ENCODE assay signal across 8 cellular contexts in the genomic region with DNA sequence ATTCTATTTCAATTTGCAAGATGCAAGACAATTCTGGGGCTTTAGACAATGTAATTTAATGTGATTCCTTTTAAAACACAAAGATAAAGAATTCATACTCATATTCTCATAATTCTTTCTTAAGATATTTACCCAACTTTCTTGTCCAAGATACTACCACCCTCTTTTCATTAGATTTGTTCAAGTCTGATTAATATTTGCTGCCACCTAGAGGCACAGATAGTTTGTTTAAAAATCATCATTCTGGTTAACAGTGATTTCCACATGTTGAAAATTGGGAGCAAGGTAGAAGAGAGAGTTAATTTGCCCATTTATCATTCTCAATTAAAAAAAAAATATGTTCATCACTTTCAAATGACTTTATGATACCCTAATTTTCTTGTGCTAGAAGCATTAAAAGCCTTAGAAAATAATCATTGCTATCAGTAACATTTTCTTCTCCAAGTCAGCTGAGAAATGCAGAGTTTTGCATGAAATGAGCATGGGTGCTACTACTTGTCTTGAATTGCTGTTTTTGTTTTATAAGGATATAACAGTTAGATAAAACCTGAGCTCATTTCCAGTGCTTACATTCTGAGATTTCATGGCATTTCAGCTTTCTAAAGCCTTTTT. TPM values are rescaled to one million over a fixed set of nuclear protein-coding genes. Genes with fewer than 3 reads are reported as not detected.
DNase-seq lines count a peak whose midpoint lies in the region; ATAC-seq, FAIRE-seq and TF ChIP-seq lines count a peak whose summit lies in the region.

No MANE protein-coding gene starts in this region.

- H2AFZ ChIP-seq in astrocyte (ENCODE audit: low read depth, low read length): no peak overlapping the region
- H2AFZ ChIP-seq in HepG2 (ENCODE audit: low read length): no peak overlapping the region

- H4K20me1 ChIP-seq in astrocyte (ENCODE audit: insufficient read depth, low read length) (peaks cover 19% of the 10 kb centered on the region), HepG2 (ENCODE audit: insufficient read depth, low read length) (no peaks in the 10 kb centered on the region)

- CTCF ChIA-PET in HEK293 (lab: Yijun Ruan, JAX) (interaction anchor here (0.6 to 1.9 kb wide), 6 partner anchors 9 to 462 kb away, joined by 3 to 12 read pairs (median 4); no protein-coding TSS in a partner anchor), HepG2 (lab: Yijun Ruan, JAX; ENCODE audit: low intra/inter-chr PET ratio, low total read pairs) (no interaction called here)

- POLR2A ChIA-PET in HEK293 (lab: Yijun Ruan, JAX): no interaction called here
- POLR2A ChIA-PET in HepG2 (lab: Yijun Ruan, JAX): no interaction called here

- H3K4me1 ChIP-seq in HEK293 (ENCODE audit: control insufficient read depth, insufficient read depth, low read length) (no peaks in the 10 kb centered on the region), astrocyte (ENCODE audit: insufficient read depth, low read length) (no peaks in the 10 kb centered on the region), HepG2 (ENCODE audit: insufficient read depth, low read length) (no peaks in the 10 kb centered on the region)

- H3K36me3 ChIP-seq in HEK293 (ENCODE audit: control insufficient read depth in 2 of 2, insufficient read depth in 1 of 2, low read length in 2 of 2) (peaks cover 29 to 74% of the 10 kb centered on the region in 2 experiments), astrocyte (ENCODE audit: insufficient read depth, low read length) (peaks cover 25% of the 10 kb centered on the region), HepG2 (replicated peaks in 1 of 2; ENCODE audit: control insufficient read depth in 1 of 2, insufficient read depth in 2 of 2, low read length in 2 of 2) (peaks cover 24 to 64% of the 10 kb centered on the region in 2 experiments)

- in situ Hi-C loops in HepG2 (cut with HindIII; ENCODE audit: extremely low pct_ligation_motif_present, low pct_unique_long_range_greater_than_20kb): no loop called here

- TF ChIP-seq RAD21 in HepG2 (CRISPR knock-in tag; IDR thresholded peaks at IDR 0.05): no peak

- H3K79me2 ChIP-seq in astrocyte (ENCODE audit: insufficient read depth, low read length) (no peaks in the 10 kb centered on the region), HepG2 (ENCODE audit: insufficient read depth, low read length) (no peaks in the 10 kb centered on the region)

- TF ChIP-seq EP300 in HepG2 (IDR thresholded peaks at IDR 0.05; ENCODE audit: low read depth in 2 of 2, low read length in 2 of 2): no peak
- TF ChIP-seq EP300 in HepG2 (CRISPR knock-in tag; IDR thresholded peaks at IDR 0.05; ENCODE audit: borderline replicate concordance): no peak

- no peak overlapping the region for H3K27ac Mint-ChIP-seq in astrocyte (ENCODE audit: unreplicated experiment)
- no peak overlapping the region for H3K27ac Mint-ChIP-seq in activated T-helper 1 cell treated with anti-CD3 and anti-CD28 coated beads, Interleukin-12 subunit alpha, Interleukin-12 subunit beta, Interleukin-2, Interleukin-4 antibody, amounts not matched to agents 30 ng/mL and 10 ng/mL and 1 ng/mL, durations not matched to agents 14 hours and 24 hours and 36 hours

- H3K9me3 ChIP-seq in HEK293 (ENCODE audit: control insufficient read depth, insufficient read depth, low read depth, low read length) (no peaks in the 10 kb centered on the region), astrocyte (ENCODE audit: insufficient read depth, low read depth, low read length) (no peaks in the 10 kb centered on the region), HepG2 (ENCODE audit: low read length) (no peaks in the 10 kb centered on the region)

- DNase-seq in AML-193 (lab: John Stamatoyannopoulos, UW) (peak; percentile 38 to 59), astrocyte (ENCODE audit: low read depth) (peak; percentile 8), HepG2 (ENCODE audit: low spot score) (no peak), NCI-H1105 treated with DMSO at 0.1 percent for 48 hours (lab: John Stamatoyannopoulos, UW) (no peak)
- DNase-seq in activated T-helper 1 cell treated with anti-CD3 and anti-CD28 coated beads, Interleukin-12 subunit alpha, Interleukin-12 subunit beta, Interleukin-2, Interleukin-4 antibody, amounts not matched to agents 30 ng/mL and 10 ng/mL and 1 ng/mL, durations not matched to agents 14 hours and 24 hours and 36 hours (ENCODE audit: low spot score): no peak

- BruUV-seq in HepG2 (replicated peaks; lab: Mats Ljungman, UMichigan): no TSS peak

- no peak overlapping the region for H3K9ac ChIP-seq in astrocyte (ENCODE audit: low read length)
- H3K9ac ChIP-seq in HepG2 (ENCODE audit: insufficient read depth, low read depth, low read length): no peak overlapping the region

- H3K4me1 Mint-ChIP-seq in astrocyte (ENCODE audit: low read depth, unreplicated experiment): peaks cover 7% of the 10 kb centered on the region
- H3K4me1 Mint-ChIP-seq in activated T-helper 1 cell treated with anti-CD3 and anti-CD28 coated beads, Interleukin-12 subunit alpha, Interleukin-12 subunit beta, Interleukin-2, Interleukin-4 antibody, amounts not matched to agents 30 ng/mL and 10 ng/mL and 1 ng/mL, durations not matched to agents 14 hours and 24 hours and 36 hours (ENCODE audit: low read depth): no peaks in the 10 kb centered on the region

- no peak overlapping the region for H3K4me3 Mint-ChIP-seq in astrocyte (ENCODE audit: unreplicated experiment)
- no peak overlapping the region for H3K4me3 Mint-ChIP-seq in activated T-helper 1 cell treated with anti-CD3 and anti-CD28 coated beads, Interleukin-12 subunit alpha, Interleukin-12 subunit beta, Interleukin-2, Interleukin-4 antibody, amounts not matched to agents 30 ng/mL and 10 ng/mL and 1 ng/mL, durations not matched to agents 14 hours and 24 hours and 36 hours

- ATAC-seq in HepG2 (no peak), GM21723 (IDR thresholded peaks at IDR 0.05; ENCODE audit: unreplicated experiment) (no peak), GM21717 (IDR thresholded peaks at IDR 0.05; ENCODE audit: unreplicated experiment) (no peak)

- H3K4me2 ChIP-seq in astrocyte (ENCODE audit: low read length) (no peak overlapping the region), HepG2 (ENCODE audit: low read depth, low read length) (no peak overlapping the region)

- FAIRE-seq in astrocyte (lab: Jason Lieb, UNC) (peak; percentile 79), HepG2 (lab: Jason Lieb, UNC) (peak; percentile 18)

- H3K9me3 Mint-ChIP-seq in astrocyte (ENCODE audit: unreplicated experiment): peaks cover 3% of the 10 kb centered on the region
- no peaks in the 10 kb centered on the region for H3K9me3 Mint-ChIP-seq in activated T-helper 1 cell treated with anti-CD3 and anti-CD28 coated beads, Interleukin-12 subunit alpha, Interleukin-12 subunit beta, Interleukin-2, Interleukin-4 antibody, amounts not matched to agents 30 ng/mL and 10 ng/mL and 1 ng/mL, durations not matched to agents 14 hours and 24 hours and 36 hours

- TF ChIP-seq CTCF in HEK293 (tag by site-specific recombination; IDR thresholded peaks at IDR 0.05) (no peak), astrocyte (IDR thresholded peaks at IDR 0.05; ENCODE audit: insufficient read depth, low read depth, low read length) (peak; percentile 39), HepG2 (CRISPR knock-in tag; IDR thresholded peaks at IDR 0.05) (peak; percentile 45; the same call in 1 of the 2 replicates)

- H3K27me3 ChIP-seq in astrocyte (ENCODE audit: insufficient read depth, low read length) (no peaks in the 10 kb centered on the region), HepG2 (ENCODE audit: control insufficient read depth in 1 of 2, insufficient read depth in 2 of 2, low read length in 2 of 2) (no peaks in the 10 kb centered on the region)

- intact Hi-C loops in HepG2 (cut with micrococcal nuclease; ENCODE audit: unreplicated experiment): no loop called here
- intact Hi-C loops in activated T-helper 1 cell treated with anti-CD3 and anti-CD28 coated beads, Interleukin-12 subunit alpha, Interleukin-12 subunit beta, Interleukin-2, Interleukin-4 antibody, amounts not matched to agents 30 ng/mL and 10 ng/mL and 1 ng/mL, durations not matched to agents 14 hours and 24 hours and 36 hours (cut with micrococcal nuclease): no loop called here

- H3K27ac ChIP-seq in HEK293 (ENCODE audit: extremely low read depth, low read depth, low read length) (no peak overlapping the region), astrocyte (ENCODE audit: low read depth, low read length) (no peak overlapping the region), HepG2 (ENCODE audit: extremely low read length, insufficient read depth, low read length) (no peak overlapping the region)

- H3K27me3 Mint-ChIP-seq in astrocyte (ENCODE audit: low read depth, unreplicated experiment): no peaks in the 10 kb centered on the region
- no peaks in the 10 kb centered on the region for H3K27me3 Mint-ChIP-seq in activated T-helper 1 cell treated with anti-CD3 and anti-CD28 coated beads, Interleukin-12 subunit alpha, Interleukin-12 subunit beta, Interleukin-2, Interleukin-4 antibody, amounts not matched to agents 30 ng/mL and 10 ng/mL and 1 ng/mL, durations not matched to agents 14 hours and 24 hours and 36 hours (ENCODE audit: insufficient read depth)

- peaks cover 14% of the 10 kb centered on the region for H3K36me3 Mint-ChIP-seq in astrocyte (ENCODE audit: low read depth, unreplicated experiment)
- H3K36me3 Mint-ChIP-seq in activated T-helper 1 cell treated with anti-CD3 and anti-CD28 coated beads, Interleukin-12 subunit alpha, Interleukin-12 subunit beta, Interleukin-2, Interleukin-4 antibody, amounts not matched to agents 30 ng/mL and 10 ng/mL and 1 ng/mL, durations not matched to agents 14 hours and 24 hours and 36 hours (ENCODE audit: low read depth): peaks cover 27% of the 10 kb centered on the region

- no peak for TF ChIP-seq POLR2A in HepG2 (IDR thresholded peaks at IDR 0.05; ENCODE audit: insufficient read depth in 1 of 2, low read depth in 2 of 2, low read length in 2 of 2)

- no peak overlapping the region for H3K4me3 ChIP-seq in HEK293 (ENCODE audit: low read depth, low read length)
- H3K4me3 ChIP-seq in astrocyte (ENCODE audit: insufficient read depth, low read depth, low read length): no peak overlapping the region
- H3K4me3 ChIP-seq in HepG2 (replicated peaks in 1 of 3; ENCODE audit: insufficient read depth in 1 of 3, low read depth in 2 of 3, low read length in 3 of 3): no peak overlapping the region

RNA-seq across cellular contexts. Expression of gene TAMM41, which starts 11.6 kb away (rescaled TPM):
- 13.9 TPM in 2 replicates for total RNA-seq in astrocyte
- 12.2 and 12.4 TPM in 2 replicates for total RNA-seq in HepG2 (2016; rRNA removed; fragmentation: Illumina TruSeq; extraction: Trizol)
- 9.4 and 10.5 TPM in 2 replicates for total RNA-seq in HepG2 (2016; cell fraction: cytosol; rRNA removed; fragmentation: Illumina TruSeq; extraction: Trizol; ENCODE audit: low read depth)
- total RNA-seq in HepG2 (2016; cell fraction: insoluble cytoplasmic fraction; rRNA removed; fragmentation: Illumina TruSeq; extraction: Trizol): 12.4 and 13.7 TPM in 2 replicates
- total RNA-seq in HepG2 (2016; cell fraction: membrane; rRNA removed; fragmentation: Illumina TruSeq; extraction: Trizol): 5.0 and 5.2 TPM in 2 replicates
- total RNA-seq in HepG2 (2016; cell fraction: nucleus; rRNA removed; fragmentation: Illumina TruSeq; extraction: Trizol): 15.9 and 18.9 TPM in 2 replicates
- 9.9 and 11.5 TPM in 2 replicates for polyA plus RNA-seq in HepG2 (2011; rRNA removed)
- 7.4 and 8.1 TPM in 2 replicates for polyA plus RNA-seq in HepG2 (2011; cell fraction: cytosol; rRNA removed)
- polyA plus RNA-seq in HepG2 (2011; cell fraction: nucleus; rRNA removed): 30.8 and 33.0 TPM in 2 replicates
- 9.2 and 10.5 TPM in 2 replicates for polyA plus RNA-seq in HepG2 (2012)
- 1.5 and 2.1 TPM in 2 replicates for polyA plus RNA-seq in HepG2 (2016; cell fraction: cytosol; fragmentation: Illumina TruSeq; extraction: Trizol; ENCODE audit: low read depth)
- 18.4 and 22.3 TPM in 2 replicates for polyA plus RNA-seq in HepG2 (2016; cell fraction: insoluble cytoplasmic fraction; fragmentation: Illumina TruSeq; extraction: Trizol; ENCODE audit: low read depth)
- polyA plus RNA-seq in HepG2 (2016; cell fraction: membrane; fragmentation: Illumina TruSeq; extraction: Trizol; ENCODE audit: low read depth): 2.8 and 2.9 TPM in 2 replicates
- polyA plus RNA-seq in HepG2 (2016; cell fraction: nucleus; fragmentation: Illumina TruSeq; extraction: Trizol; ENCODE audit: insufficient read depth, low read depth): 28.9 and 30.0 TPM in 2 replicates
- 35.1 and 45.0 TPM in 2 replicates for polyA minus RNA-seq in HepG2 (2011; rRNA and poly(A)+ RNA removed; ENCODE audit: low replicate concordance)
- 5.1 and 11.0 TPM in 2 replicates for polyA minus RNA-seq in HepG2 (2011; cell fraction: cytosol; rRNA and poly(A)+ RNA removed)
- 44.5 and 54.1 TPM in 2 replicates for polyA minus RNA-seq in HepG2 (2011; cell fraction: nucleus; rRNA and poly(A)+ RNA removed)
- total RNA-seq in activated T-helper 1 cell treated with anti-CD3 and anti-CD28 coated beads, Interleukin-12 subunit alpha, Interleukin-12 subunit beta, Interleukin-2, Interleukin-4 antibody, amounts not matched to agents 30 ng/mL and 10 ng/mL and 1 ng/mL, durations not matched to agents 14 hours and 24 hours and 36 hours: 35.2 and 38.0 TPM in 2 replicates

Comparison
In these comparisons a context has a peak if more than half of its experiments do, and no peak if none do; other contexts are left out.
1. DNase-seq: peak in AML-193 (2 of 2) and astrocyte (single experiment); none in HepG2 (single experiment), activated T-helper 1 cell treated with anti-CD3 and anti-CD28 coated beads, Interleukin-12 subunit alpha, Interleukin-12 subunit beta, Interleukin-2, Interleukin-4 antibody, amounts not matched to agents 30 ng/mL and 10 ng/mL and 1 ng/mL, durations not matched to agents 14 hours and 24 hours and 36 hours (single experiment) and NCI-H1105 treated with DMSO at 0.1 percent for 48 hours (single experiment).